In the genomic region with DNA sequence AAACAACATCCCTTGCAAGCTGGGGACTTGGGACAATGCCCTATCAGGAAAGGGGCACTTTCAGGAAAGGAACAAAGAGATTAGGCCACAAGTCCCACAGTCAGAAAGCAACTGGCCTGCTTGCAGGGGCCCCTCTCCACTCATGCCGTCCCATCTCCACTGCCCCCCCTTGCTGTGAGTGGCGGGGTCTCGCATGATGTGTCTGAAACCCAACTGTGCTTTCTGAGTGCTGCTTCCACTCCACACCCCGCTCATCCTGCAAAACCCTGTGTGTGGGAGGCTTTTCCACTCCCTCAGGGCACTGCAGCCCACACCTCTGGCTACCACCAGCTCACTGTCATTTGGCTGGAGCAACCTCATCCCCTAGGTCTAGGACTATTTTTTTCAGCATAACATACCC, we compare ENCODE assay signal across 1 cellular context.
TF ChIP-seq lines count a peak whose summit lies in the region.

No MANE protein-coding gene starts in this region.

TF ChIP-seq in GM23338, 12 proteins besides CTCF, POLR2A, EP300 and RAD21 (continued from another document):
- TF ChIP-seq, protein P1, sequence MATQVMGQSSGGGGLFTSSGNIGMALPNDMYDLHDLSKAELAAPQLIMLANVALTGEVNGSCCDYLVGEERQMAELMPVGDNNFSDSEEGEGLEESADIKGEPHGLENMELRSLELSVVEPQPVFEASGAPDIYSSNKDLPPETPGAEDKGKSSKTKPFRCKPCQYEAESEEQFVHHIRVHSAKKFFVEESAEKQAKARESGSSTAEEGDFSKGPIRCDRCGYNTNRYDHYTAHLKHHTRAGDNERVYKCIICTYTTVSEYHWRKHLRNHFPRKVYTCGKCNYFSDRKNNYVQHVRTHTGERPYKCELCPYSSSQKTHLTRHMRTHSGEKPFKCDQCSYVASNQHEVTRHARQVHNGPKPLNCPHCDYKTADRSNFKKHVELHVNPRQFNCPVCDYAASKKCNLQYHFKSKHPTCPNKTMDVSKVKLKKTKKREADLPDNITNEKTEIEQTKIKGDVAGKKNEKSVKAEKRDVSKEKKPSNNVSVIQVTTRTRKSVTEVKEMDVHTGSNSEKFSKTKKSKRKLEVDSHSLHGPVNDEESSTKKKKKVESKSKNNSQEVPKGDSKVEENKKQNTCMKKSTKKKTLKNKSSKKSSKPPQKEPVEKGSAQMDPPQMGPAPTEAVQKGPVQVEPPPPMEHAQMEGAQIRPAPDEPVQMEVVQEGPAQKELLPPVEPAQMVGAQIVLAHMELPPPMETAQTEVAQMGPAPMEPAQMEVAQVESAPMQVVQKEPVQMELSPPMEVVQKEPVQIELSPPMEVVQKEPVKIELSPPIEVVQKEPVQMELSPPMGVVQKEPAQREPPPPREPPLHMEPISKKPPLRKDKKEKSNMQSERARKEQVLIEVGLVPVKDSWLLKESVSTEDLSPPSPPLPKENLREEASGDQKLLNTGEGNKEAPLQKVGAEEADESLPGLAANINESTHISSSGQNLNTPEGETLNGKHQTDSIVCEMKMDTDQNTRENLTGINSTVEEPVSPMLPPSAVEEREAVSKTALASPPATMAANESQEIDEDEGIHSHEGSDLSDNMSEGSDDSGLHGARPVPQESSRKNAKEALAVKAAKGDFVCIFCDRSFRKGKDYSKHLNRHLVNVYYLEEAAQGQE (IDR thresholded peaks at IDR 0.05; ENCODE audit: unreplicated experiment): no peak
- no peak for TF ChIP-seq STAT1 (IDR thresholded peaks at IDR 0.05; ENCODE audit: unreplicated experiment)
- TF ChIP-seq, protein P2, sequence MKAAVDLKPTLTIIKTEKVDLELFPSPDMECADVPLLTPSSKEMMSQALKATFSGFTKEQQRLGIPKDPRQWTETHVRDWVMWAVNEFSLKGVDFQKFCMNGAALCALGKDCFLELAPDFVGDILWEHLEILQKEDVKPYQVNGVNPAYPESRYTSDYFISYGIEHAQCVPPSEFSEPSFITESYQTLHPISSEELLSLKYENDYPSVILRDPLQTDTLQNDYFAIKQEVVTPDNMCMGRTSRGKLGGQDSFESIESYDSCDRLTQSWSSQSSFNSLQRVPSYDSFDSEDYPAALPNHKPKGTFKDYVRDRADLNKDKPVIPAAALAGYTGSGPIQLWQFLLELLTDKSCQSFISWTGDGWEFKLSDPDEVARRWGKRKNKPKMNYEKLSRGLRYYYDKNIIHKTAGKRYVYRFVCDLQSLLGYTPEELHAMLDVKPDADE (IDR thresholded peaks at IDR 0.05): no peak
- TF ChIP-seq ZNF114 (CRISPR knock-in tag; IDR thresholded peaks at IDR 0.05): no peak
- no peak for TF ChIP-seq ZNF331 (CRISPR knock-in tag; IDR thresholded peaks at IDR 0.05; ENCODE audit: low read depth)
- no peak for TF ChIP-seq ZNF462 (CRISPR knock-in tag; IDR thresholded peaks at IDR 0.05)
- no peak for TF ChIP-seq EZH2 (IDR thresholded peaks at IDR 0.05; ENCODE audit: low read depth, unreplicated experiment)
